1 cellular context compared by ENCODE assay signal in genomic region chr3:141557961-141558706, GRCh38.
A peak's percentile ranks its signal among the peaks of the same experiment; 100 is the strongest.
TF ChIP-seq lines count a peak whose summit lies in the region.

No MANE protein-coding gene starts in this region.

TF ChIP-seq in K562, 482 proteins besides CTCF, POLR2A, EP300 and RAD21 (continued from another document):
- no peak for TF ChIP-seq CTCFL (IDR thresholded peaks at IDR 0.05; ENCODE audit: borderline replicate concordance, insufficient read depth, low read depth, low read length, poor library complexity, severe bottlenecking)
- no peak for TF ChIP-seq TSC22D4 (tag; IDR thresholded peaks at IDR 0.05)
- TF ChIP-seq NCOR1 (IDR thresholded peaks at IDR 0.05), result 0 out of 2 replicates have a peak, but pooled peaks have one; percentile 7
- TF ChIP-seq HNRNPLL (IDR thresholded peaks at IDR 0.05; ENCODE audit: low read depth, low read length, poor library complexity, severe bottlenecking), result no peak
- TF ChIP-seq NCOA6 (IDR thresholded peaks at IDR 0.05), result no peak
- peak; percentile 84; the same call in 1 of the 2 replicates for TF ChIP-seq LEF1 (IDR thresholded peaks at IDR 0.05)
- TF ChIP-seq ZNF134 (CRISPR knock-in tag; conservative IDR thresholded peaks at IDR 0.05), result no peak
- peak; percentile 100 for TF ChIP-seq MEIS2 (IDR thresholded peaks at IDR 0.05; ENCODE audit: partially characterized antibody)
- no peak for TF ChIP-seq RNF219 (CRISPR knock-in tag; IDR thresholded peaks at IDR 0.05)
- TF ChIP-seq GATA2 (CRISPR knock-in tag; IDR thresholded peaks at IDR 0.05), result peak; percentile 91
- no peak for TF ChIP-seq NFE2 (IDR thresholded peaks at IDR 0.05; ENCODE audit: low read depth)
TF ChIP-seq in K562: peak in this region for 53.
